Comparison of ENCODE assay signal across 8 cellular contexts in genomic region chr1:243420968-243421675, GRCh38.
DNase-seq lines count a peak whose midpoint lies in the region; ATAC-seq and TF ChIP-seq lines count a peak whose summit lies in the region.

No MANE protein-coding gene starts in this region.

- H3K9ac ChIP-seq in H9 (ENCODE audit: extremely low read depth, insufficient read length, low read length) = no peak overlapping the region

- H2BK12ac ChIP-seq in H9 (ENCODE audit: insufficient read length, low read depth, low read length) = no peak overlapping the region

- intact Hi-C loops in mucosa of descending colon (cut with DNase I, micrococcal nuclease) = no loop called here
- intact Hi-C loops in OCI-LY7 (cut with micrococcal nuclease; ENCODE audit: unreplicated experiment) = no loop called here

- no peaks in the 10 kb centered on the region for H3K27me3 Mint-ChIP-seq in H9 (ENCODE audit: low read depth)
- no peaks in the 10 kb centered on the region for H3K27me3 Mint-ChIP-seq in activated naive CD8-positive, alpha-beta T cell treated with anti-CD3 and anti-CD28 coated beads, Interleukin-2, amount 10 ng/mL, durations not matched to agents 7 days and 5 days

- TF ChIP-seq CTCF in H9 (conservative IDR thresholded peaks at IDR 0.05) (no peak), mucosa of descending colon (IDR thresholded peaks at IDR 0.05) (no peak), OCI-LY7 (conservative IDR thresholded peaks at IDR 0.05; ENCODE audit: low read length) (no peak)

- H3K4me3 Mint-ChIP-seq in H9 = no peak overlapping the region
- peak overlapping the region; percentile 62 for H3K4me3 Mint-ChIP-seq in activated naive CD8-positive, alpha-beta T cell treated with anti-CD3 and anti-CD28 coated beads, Interleukin-2, amount 10 ng/mL, durations not matched to agents 7 days and 5 days

- H3K4me1 Mint-ChIP-seq in H9 = peaks cover 20 to 21% of the 10 kb centered on the region in 2 experiments
- peaks cover 32% of the 10 kb centered on the region for H3K4me1 Mint-ChIP-seq in activated naive CD8-positive, alpha-beta T cell treated with anti-CD3 and anti-CD28 coated beads, Interleukin-2, amount 10 ng/mL, durations not matched to agents 7 days and 5 days

- H3K18ac ChIP-seq in H9 (ENCODE audit: insufficient read length, low read depth, low read length) = peak overlapping the region; percentile 11

- peak; percentile 5 for ATAC-seq in activated naive CD8-positive, alpha-beta T cell treated with anti-CD3 and anti-CD28 coated beads, Interleukin-2, amount 10 ng/mL, durations not matched to agents 7 days and 5 days (ENCODE audit: low read depth)
- ATAC-seq in mucosa of descending colon = peak; percentile 23
- ATAC-seq in GM21619 (IDR thresholded peaks at IDR 0.05; ENCODE audit: unreplicated experiment) = no peak

- H3K14ac ChIP-seq in H9 (ENCODE audit: insufficient read depth, low read length) = no peak overlapping the region

- H2BK120ac ChIP-seq in H9 (ENCODE audit: low read depth, low read length, poor library complexity, severe bottlenecking) = no peak overlapping the region

- H4K20me1 ChIP-seq in H9 (ENCODE audit: control insufficient read depth, insufficient read depth, insufficient read length) = no peaks in the 10 kb centered on the region
- H4K20me1 ChIP-seq in OCI-LY7 (ENCODE audit: insufficient read depth, low read length) = no peaks in the 10 kb centered on the region; the same call in 1 of the 2 replicates

- no peaks in the 10 kb centered on the region for H3K9me2 ChIP-seq in OCI-LY7 (ENCODE audit: insufficient read depth, low read length)

- no peaks in the 10 kb centered on the region for H3K79me1 ChIP-seq in H9 (ENCODE audit: insufficient read depth, low read depth, low read length, poor library complexity, severe bottlenecking)

- no peak overlapping the region for H3K56ac ChIP-seq in H9 (ENCODE audit: insufficient read length, low read depth, low read length)

- H3K27ac Mint-ChIP-seq in H9 = peak overlapping the region in 1 of 3 experiments; percentile 5; a peak in 3 of 7 replicates
- H3K27ac Mint-ChIP-seq in activated naive CD8-positive, alpha-beta T cell treated with anti-CD3 and anti-CD28 coated beads, Interleukin-2, amount 10 ng/mL, durations not matched to agents 7 days and 5 days = peak overlapping the region; percentile 52

- H2AFZ ChIP-seq in H9 (ENCODE audit: low read length) = no peak overlapping the region
- no peak overlapping the region for H2AFZ ChIP-seq in OCI-LY7 (ENCODE audit: low read length)

- H3K79me2 ChIP-seq in H9 (ENCODE audit: insufficient read depth, low read length) = no peaks in the 10 kb centered on the region
- no peaks in the 10 kb centered on the region for H3K79me2 ChIP-seq in OCI-LY7 (ENCODE audit: insufficient read depth, low read depth, low read length)

- no CpG with 5 or more reads among the region's 15 CpGs for WGBS in H9 (ENCODE audit: extremely low coverage, insufficient read length, low lambda C conversion rate)

- H3K23me2 ChIP-seq in H9 (ENCODE audit: insufficient read length, low read depth, low read length, poor library complexity, severe bottlenecking) = no peaks in the 10 kb centered on the region

- H2BK20ac ChIP-seq in H9 (ENCODE audit: low read depth, low read length, poor library complexity, severe bottlenecking) = no peak overlapping the region

- H3K27ac ChIP-seq in H9 (ENCODE audit: insufficient read length, low read depth, low read length) (no peak overlapping the region), OCI-LY7 (ENCODE audit: low read depth, low read length, poor library complexity, severe bottlenecking) (no peak overlapping the region)

- no peaks in the 10 kb centered on the region for H3K36me3 Mint-ChIP-seq in H9 (ENCODE audit: insufficient read depth in 1 of 3, low read depth in 3 of 3)
- peaks cover 12% of the 10 kb centered on the region for H3K36me3 Mint-ChIP-seq in activated naive CD8-positive, alpha-beta T cell treated with anti-CD3 and anti-CD28 coated beads, Interleukin-2, amount 10 ng/mL, durations not matched to agents 7 days and 5 days

- no peaks in the 10 kb centered on the region for H3K9me3 ChIP-seq in H9 (ENCODE audit: control insufficient read depth, low read depth, low read length)
- H3K9me3 ChIP-seq in mucosa of descending colon = no peaks in the 10 kb centered on the region
- H3K9me3 ChIP-seq in OCI-LY7 (ENCODE audit: low read length) = no peaks in the 10 kb centered on the region

- H2BK15ac ChIP-seq in H9 (ENCODE audit: low read depth, low read length) = no peak overlapping the region

- DNase-seq in AG08395 (ENCODE audit: low spot score) (peak; percentile 17), H9 (no peak), mucosa of descending colon (no peak), dedifferentiated amniotic fluid mesenchymal stem cell (ENCODE audit: extremely low spot score) (no peak), OCI-LY7 (ENCODE audit: low spot score) (no peak), Kasumi-1 (lab: John Stamatoyannopoulos, UW) (no peak)
- DNase-seq in activated naive CD8-positive, alpha-beta T cell treated with anti-CD3 and anti-CD28 coated beads, Interleukin-2, amount 10 ng/mL, durations not matched to agents 7 days and 5 days = no peak

- no peaks in the 10 kb centered on the region for H3K4me1 ChIP-seq in H9 (ENCODE audit: insufficient read depth, low read length)
- peaks cover 2% of the 10 kb centered on the region for H3K4me1 ChIP-seq in mucosa of descending colon (ENCODE audit: low read depth)
- H3K4me1 ChIP-seq in OCI-LY7 (ENCODE audit: insufficient read depth, low read length, poor library complexity, severe bottlenecking) = no peaks in the 10 kb centered on the region

- H3K36me3 ChIP-seq in mucosa of descending colon (ENCODE audit: low read depth) = no peaks in the 10 kb centered on the region
- H3K36me3 ChIP-seq in OCI-LY7 (ENCODE audit: insufficient read depth, low read length) = no peaks in the 10 kb centered on the region

- H3K9me3 Mint-ChIP-seq in H9 = no peaks in the 10 kb centered on the region
- no peaks in the 10 kb centered on the region for H3K9me3 Mint-ChIP-seq in activated naive CD8-positive, alpha-beta T cell treated with anti-CD3 and anti-CD28 coated beads, Interleukin-2, amount 10 ng/mL, durations not matched to agents 7 days and 5 days

- H2AK5ac ChIP-seq in H9 (ENCODE audit: insufficient read length, low read length) = no peak overlapping the region

- no peak overlapping the region for H2BK5ac ChIP-seq in H9 (ENCODE audit: insufficient read length, low read length)

- no peak overlapping the region for H4K8ac ChIP-seq in H9 (replicated peaks; ENCODE audit: insufficient read length, low read depth, low read length)

- CTCF ChIA-PET in OCI-LY7 (lab: Charles Lee; ENCODE audit: unreplicated experiment) = no interaction called here

- BruUV-seq in OCI-LY7 (replicated peaks; lab: Mats Ljungman, UMichigan) = no TSS peak

- H3K4me3 ChIP-seq in mucosa of descending colon (no peak overlapping the region), OCI-LY7 (ENCODE audit: low read depth, low read length, poor library complexity, severe bottlenecking) (no peak overlapping the region)

- POLR2A ChIA-PET in activated naive CD8-positive, alpha-beta T cell treated with anti-CD3 and anti-CD28 coated beads, Interleukin-2, amount 10 ng/mL, durations not matched to agents 7 days and 5 days (lab: Charles Lee) = no interaction called here
- POLR2A ChIA-PET in OCI-LY7 (lab: Charles Lee) = interaction anchor here (1.0 kb wide), 1 partner anchor 22 kb away, joined by 3 read pairs; no protein-coding TSS in a partner anchor

- H3K4me2 ChIP-seq in H9 (ENCODE audit: insufficient read depth, insufficient read length, low read length) (no peak overlapping the region), OCI-LY7 (ENCODE audit: low read length) (no peak overlapping the region)

- no peak overlapping the region for H3K23ac ChIP-seq in H9 (ENCODE audit: insufficient read length, low read depth, low read length)

- H3K27me3 ChIP-seq in H9 (ENCODE audit: insufficient read depth, low read length) = no peaks in the 10 kb centered on the region

- H3K4ac ChIP-seq in H9 (ENCODE audit: low read depth, low read length) = no peak overlapping the region

- H4K91ac ChIP-seq in H9 (ENCODE audit: insufficient read length, low read depth, low read length) = no peak overlapping the region

- H4K5ac ChIP-seq in H9 (ENCODE audit: insufficient read length, low read depth, low read length) = no peak overlapping the region

- H3T11ph ChIP-seq in H9 (ENCODE audit: low read length) = no peak overlapping the region
